ENCODE assay signal across 15 cellular contexts in genomic region chr16:66742409-66742808, GRCh38. TPM values are rescaled to one million over a fixed set of nuclear protein-coding genes. Genes with fewer than 3 reads are reported as not detected.
A peak's percentile ranks its signal among the peaks of the same experiment; 100 is the strongest.
DNase-seq lines count a peak whose midpoint lies in the region; ATAC-seq and TF ChIP-seq lines count a peak whose summit lies in the region.
"Had no signal": no experiment of that assay in that cellular context is flagged by ENCODE, and none has a peak within 500 bp of the region (broad histone marks: within the 10 kb centered on the region; RNA-seq: fewer than 3 reads in every experiment).

No MANE protein-coding gene starts in this region.

- H3K9me2 ChIP-seq in PC-9 (ENCODE audit: insufficient read depth), result no peaks in the 10 kb centered on the region

- H3F3A ChIP-seq in PC-9 (ENCODE audit: insufficient read depth, low read depth), result peaks cover 30% of the 10 kb centered on the region

- peak overlapping the region; percentile 99 for H3K27ac Mint-ChIP-seq in chondrocyte (ENCODE audit: unreplicated experiment)
- H3K27ac Mint-ChIP-seq in WTC11, result no peak overlapping the region; the same call in 1 of the 2 replicates

- H3K9me3 ChIP-seq in PC-9 (ENCODE audit: insufficient read depth, low read depth) (no peaks in the 10 kb centered on the region), mesodermal cell (ENCODE audit: control insufficient read depth, low read length) (no peaks in the 10 kb centered on the region)
- H3K9me3 ChIP-seq: Caco-2 had no signal

- intact Hi-C loops in PC-9 (cut with micrococcal nuclease; ENCODE audit: unreplicated experiment), result loop anchor here (5.0 kb wide), 2 partner anchors 130 to 135 kb away; no protein-coding TSS in a partner anchor

- H3K36me3 ChIP-seq in PC-9 (ENCODE audit: low read depth) (peaks cover 13% of the 10 kb centered on the region), mesodermal cell (ENCODE audit: control insufficient read depth, insufficient read depth, low read length) (peaks cover 94% of the 10 kb centered on the region)

- H3K4me1 Mint-ChIP-seq in chondrocyte (ENCODE audit: low read depth) (peaks cover 41% of the 10 kb centered on the region), WTC11 (peaks cover 18% of the 10 kb centered on the region)

- TF ChIP-seq CTCF in PC-9 (conservative IDR thresholded peaks at IDR 0.05), result no peak
- no peak for TF ChIP-seq CTCF in chondrocyte (IDR thresholded peaks at IDR 0.05)
- TF ChIP-seq CTCF in WTC11 (IDR thresholded peaks at IDR 0.05), result no peak

- no peaks in the 10 kb centered on the region for H3K27me3 Mint-ChIP-seq in chondrocyte (ENCODE audit: low read depth)
- H3K27me3 Mint-ChIP-seq in WTC11 (ENCODE audit: low read depth), result no peaks in the 10 kb centered on the region

- peaks cover 31% of the 10 kb centered on the region for H3K36me3 Mint-ChIP-seq in chondrocyte (ENCODE audit: low read depth)
- peaks cover 60% of the 10 kb centered on the region for H3K36me3 Mint-ChIP-seq in WTC11

- no peak for DNase-seq in PC-9
- no peak for DNase-seq in chondrocyte (ENCODE audit: low spot score)
- DNase-seq in substantia nigra (lab: John Stamatoyannopoulos, UW), result peak in 1 of 49 donors; percentile 30
- DNase-seq in NCI-H187 treated with DMSO at 0.1 percent for 48 hours (lab: John Stamatoyannopoulos, UW), result no peak
- no peak for DNase-seq in stimulated activated CD4-positive, alpha-beta T cell treated with anti-CD3 and anti-CD28 coated beads, Interleukin-4, amount 100 ng/mL, for 24 hours
- no peak for DNase-seq in WTC11 (ENCODE audit: low spot score)
- DNase-seq in NAMALWA (ENCODE audit: low spot score), result no peak
- DNase-seq: activated CD8-positive, alpha-beta memory T cell treated with anti-CD3 and anti-CD28 coated beads, Interleukin-2, amount 50 U/mL, for 4 hours; Caco-2; NCI-H345; nephron progenitor cell; stimulated activated CD4-positive, alpha-beta T cell treated with anti-CD3 and anti-CD28 coated beads, Interleukin-2, amount 100 ng/mL, for 48 hours; stimulated activated naive CD4-positive, alpha-beta T cell treated with Interleukin-2 at 50 U/mL for 16 hours; T1000 had no signal

- H3K4me2 ChIP-seq in PC-9, result no peak overlapping the region

- POLR2A ChIA-PET in PC-9 (lab: Charles Lee; ENCODE audit: unreplicated experiment), result no interaction called here
- POLR2A ChIA-PET in WTC11 (lab: Charles Lee), result no interaction called here

- H3K4me1 ChIP-seq in PC-9 (replicated peaks; ENCODE audit: insufficient read depth) (peaks cover 18% of the 10 kb centered on the region), mesodermal cell (ENCODE audit: control insufficient read depth, insufficient read depth, low read length, poor library complexity, severe bottlenecking) (peaks cover 22% of the 10 kb centered on the region)

- H3K27ac ChIP-seq in PC-9 (peak overlapping the region; percentile 59), mesodermal cell (ENCODE audit: low read depth, low read length, severe bottlenecking) (peak overlapping the region; percentile 91), substantia nigra (ENCODE audit: low read depth, low read length, poor library complexity, severe bottlenecking) (peak overlapping the region; percentile 94)

- WGBS in mesodermal cell (ENCODE audit: insufficient coverage in 2 of 2), 2 experiments, result 100% methylated on average over 3 to 6 of the region's 6 CpGs

- H3K4me3 Mint-ChIP-seq in chondrocyte (ENCODE audit: unreplicated experiment) (no peak overlapping the region), WTC11 (no peak overlapping the region)
- H3K4me3 Mint-ChIP-seq: nephron progenitor cell had no signal

- no TSS peak for BruUV-seq in PC-9 (replicated peaks; lab: Mats Ljungman, UMichigan)

- peaks cover 25% of the 10 kb centered on the region for H4K20me1 ChIP-seq in PC-9 (ENCODE audit: insufficient read depth)

- H3K27me3 ChIP-seq in PC-9 (ENCODE audit: insufficient read depth, low read depth), result no peaks in the 10 kb centered on the region

- ATAC-seq in WTC11, result no peak

- CTCF ChIA-PET in PC-9 (lab: Charles Lee), result interaction anchor here (0.7 to 1.7 kb wide), 4 partner anchors 9 to 236 kb away, joined by 3 to 21 read pairs (median 5); partner anchors contain the start of gene DYNC1LI2
- CTCF ChIA-PET in WTC11 (lab: Charles Lee), result interaction anchor here (0.6 to 4.0 kb wide), 4 partner anchors 8 to 126 kb away, joined by 3 to 30 read pairs (median 21); partner anchors contain the start of gene DYNC1LI2

- H3K79me2 ChIP-seq in PC-9 (ENCODE audit: low read depth), result peaks cover 30% of the 10 kb centered on the region

- H3K4me3 ChIP-seq in PC-9 (no peak overlapping the region), mesodermal cell (ENCODE audit: extremely low read depth, insufficient read depth, low read length, poor library complexity, severe bottlenecking) (no peak overlapping the region)

- no peak overlapping the region for H2AFZ ChIP-seq in PC-9

- H3K9me3 Mint-ChIP-seq in chondrocyte (ENCODE audit: low read depth) (no peaks in the 10 kb centered on the region), WTC11 (no peaks in the 10 kb centered on the region)
- H3K9me3 Mint-ChIP-seq: nephron progenitor cell had no signal

TF ChIP-seq in WTC11, 78 proteins besides CTCF, POLR2A, EP300 and RAD21 (continues in another document):
- no peak for TF ChIP-seq CBFB (CRISPR knock-in tag; IDR thresholded peaks at IDR 0.05; ENCODE audit: low read depth)
- no peak for TF ChIP-seq FOXP1 (CRISPR knock-in tag; IDR thresholded peaks at IDR 0.05; ENCODE audit: borderline replicate concordance)
- no peak for TF ChIP-seq ZNF263 (CRISPR knock-in tag; IDR thresholded peaks at IDR 0.05; ENCODE audit: low read depth)
- TF ChIP-seq GABPB1 (CRISPR knock-in tag; IDR thresholded peaks at IDR 0.05), result no peak
- no peak for TF ChIP-seq TCF7 (CRISPR knock-in tag; IDR thresholded peaks at IDR 0.05; ENCODE audit: low read depth)
- no peak for TF ChIP-seq FOXP4 (CRISPR knock-in tag; IDR thresholded peaks at IDR 0.05)
- no peak for TF ChIP-seq ATF3 (CRISPR knock-in tag; conservative IDR thresholded peaks at IDR 0.05)
- no peak for TF ChIP-seq NR1H2 (CRISPR knock-in tag; IDR thresholded peaks at IDR 0.05)
- no peak for TF ChIP-seq NFATC4 (CRISPR knock-in tag; IDR thresholded peaks at IDR 0.05)
- no peak for TF ChIP-seq ATF6 (CRISPR knock-in tag; IDR thresholded peaks at IDR 0.05)
- no peak for TF ChIP-seq TEAD4 (CRISPR knock-in tag; IDR thresholded peaks at IDR 0.05)
- no peak for TF ChIP-seq SOX15 (CRISPR knock-in tag; IDR thresholded peaks at IDR 0.05)

RNA-seq across cellular contexts. Expression of gene DYNC1LI2, which starts 9.0 kb away (rescaled TPM):
- total RNA-seq in PC-9 (2021) (92.7 and 109 TPM in 2 replicates), chondrocyte (144 to 153 TPM (median 147 TPM) in 3 replicates), WTC11 (2021) (82.7 to 89.8 TPM (median 89.7 TPM) in 3 replicates)
- 69.7 TPM for polyA plus RNA-seq in mesodermal cell (2013, experiment 1 of 2)
- 67.4 TPM for polyA plus RNA-seq in mesodermal cell (2013, experiment 2 of 2)

RNA-seq across cellular contexts. Expression of gene CMTM4, which starts 45.9 kb away (rescaled TPM):
- 81.3 and 105 TPM in 2 replicates for total RNA-seq in PC-9 (2021)
- total RNA-seq in chondrocyte, result 30.1 to 32.5 TPM (median 31.5 TPM) in 3 replicates
- 20.6 TPM for polyA plus RNA-seq in mesodermal cell (2013, experiment 1 of 2)
- 20.5 TPM for polyA plus RNA-seq in mesodermal cell (2013, experiment 2 of 2)
- total RNA-seq in WTC11 (2021), result 56.2 to 60.6 TPM (median 58.5 TPM) in 3 replicates

RNA-seq across cellular contexts. Expression of gene TERB1, which starts 59.0 kb away (rescaled TPM):
- total RNA-seq in PC-9 (2021) (0.75 TPM in 1 of 2 replicates, not detected in the other), chondrocyte (not detected in 3 replicates), WTC11 (2021) (not detected in 3 replicates)
- polyA plus RNA-seq in mesodermal cell (2013, experiment 1 of 2), result not detected
- not detected for polyA plus RNA-seq in mesodermal cell (2013, experiment 2 of 2)
- total RNA-seq: Caco-2 had no signal
